In the genomic region with DNA sequence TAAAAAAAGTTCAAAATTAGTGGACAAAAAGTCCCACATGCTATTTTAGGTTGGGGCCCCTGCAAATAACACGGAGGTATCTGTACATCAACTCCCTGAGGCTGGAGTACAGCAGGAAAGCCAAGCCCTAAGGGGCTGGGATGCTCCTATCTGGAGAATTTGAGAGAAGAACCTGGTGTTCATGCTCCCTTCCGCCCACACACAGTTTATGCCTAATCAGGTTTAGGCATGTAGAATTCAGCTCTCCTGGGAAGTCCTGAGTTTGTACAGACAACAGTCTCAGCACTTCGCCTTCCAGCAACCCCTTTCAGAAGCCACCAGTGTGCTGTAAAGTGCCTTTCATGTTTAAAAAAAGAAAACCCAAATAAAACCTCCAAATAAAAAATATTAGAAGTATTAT, we compare ENCODE assay signal across 21 cellular contexts.
A peak's percentile ranks its signal among the peaks of the same experiment; 100 is the strongest.
DNase-seq lines count a peak whose midpoint lies in the region; TF ChIP-seq lines count a peak whose summit lies in the region.
"Had no signal": no experiment of that assay in that cellular context is flagged by ENCODE, and none has a peak within 500 bp of the region (broad histone marks: within the 10 kb centered on the region; RNA-seq: fewer than 3 reads in every experiment).

No MANE protein-coding gene starts in this region.

- H3K23ac ChIP-seq in neuronal stem cell (ENCODE audit: low read depth, low read length, poor library complexity) = no peak overlapping the region

- TF ChIP-seq CTCF in epithelial cell of esophagus (IDR thresholded peaks at IDR 0.05; ENCODE audit: insufficient read depth, low read depth, low read length, missing control alignments) = no peak

- no peak overlapping the region for H3K18ac ChIP-seq in neuronal stem cell (ENCODE audit: low read length)

- H2AFZ ChIP-seq in neuronal stem cell (ENCODE audit: low read length) = peak overlapping the region; percentile 53

- no peak overlapping the region for H2BK120ac ChIP-seq in neuronal stem cell (ENCODE audit: low read depth, low read length)

- H3K4me1 ChIP-seq in neuronal stem cell (ENCODE audit: control insufficient read depth in 2 of 2, insufficient read depth in 1 of 2, low read depth in 1 of 2, low read length in 2 of 2) = peaks cover 11 to 13% of the 10 kb centered on the region in 2 donors
- H3K4me1 ChIP-seq: A549 had no signal

- peak; percentile 28 for DNase-seq in HPDE6-E6E7 (ENCODE audit: extremely low spot score)
- peak; percentile 25 for DNase-seq in NCI-H69 (lab: John Stamatoyannopoulos, UW)
- peak; percentile 82 for DNase-seq in epithelial cell of esophagus (ENCODE audit: low read depth)
- no peak for DNase-seq in neuronal stem cell (ENCODE audit: low spot score)
- DNase-seq in activated CD8-positive, alpha-beta memory T cell treated with anti-CD3 and anti-CD28 coated beads, Interleukin-2, amount 50 U/mL, for 4 hours = no peak
- DNase-seq in activated T-cell treated with anti-CD3 and anti-CD28 coated beads, Interleukin-2, amount 50 U/mL, for 1 hour = no peak
- no peak for DNase-seq in H4 (ENCODE audit: low spot score)
- no peak for DNase-seq in activated T-cell treated with anti-CD3 and anti-CD28 coated beads, Interleukin-2, amount 50 U/mL, for 48 hours
- DNase-seq: C1 segment of cervical spinal cord; CD8-positive, alpha-beta memory T cell; DMS79; H7; HFFc6; IMR-90; NCI-H1417 treated with DMSO at 0.1 percent for 48 hours; NCI-H187 treated with DMSO at 0.1 percent for 48 hours; NCI-H510A; NCI-H774; SIG-M5 had no signal

- no peak overlapping the region for H2AK5ac ChIP-seq in neuronal stem cell (ENCODE audit: low read depth, low read length)

- no peak overlapping the region for H3K4me3 ChIP-seq in epithelial cell of esophagus (ENCODE audit: low read length)
- no peak overlapping the region for H3K4me3 ChIP-seq in neuronal stem cell (ENCODE audit: low read length in 2 of 2)
- H3K4me3 ChIP-seq: A549 had no signal

- H3K4ac ChIP-seq in neuronal stem cell (ENCODE audit: low read length) = no peak overlapping the region

- no peaks in the 10 kb centered on the region for H3K27me3 ChIP-seq in neuronal stem cell (ENCODE audit: control insufficient read depth in 3 of 3, insufficient read depth in 3 of 3, low read depth in 1 of 3, low read length in 3 of 3)

- no peaks in the 10 kb centered on the region for H3K79me1 ChIP-seq in neuronal stem cell (ENCODE audit: low read depth, low read length)

- WGBS in neuronal stem cell (ENCODE audit: extremely low coverage in 2 of 2, insufficient read length in 2 of 2, insufficient replicate concordance in 1 of 2), 2 donors = no CpG with 5 or more reads among the region's 3 CpGs

- no peak overlapping the region for H3K14ac ChIP-seq in neuronal stem cell (ENCODE audit: low read length)

- H3K27ac ChIP-seq in neuronal stem cell (replicated peaks; ENCODE audit: low read length) = no peak overlapping the region
- H3K27ac ChIP-seq: A549, HL-60 had no signal

- H3K9ac ChIP-seq in neuronal stem cell (ENCODE audit: low read depth, low read length, poor library complexity) = no peak overlapping the region

- H4K8ac ChIP-seq in neuronal stem cell (ENCODE audit: low read depth, low read length) = no peak overlapping the region

- no peak overlapping the region for H2BK12ac ChIP-seq in neuronal stem cell (ENCODE audit: low read length)

- no peaks in the 10 kb centered on the region for H3K36me3 ChIP-seq in neuronal stem cell (replicated peaks in 1 of 2; ENCODE audit: control insufficient read depth in 2 of 2, insufficient read depth in 2 of 2, low read length in 2 of 2)

- H3K9me3 ChIP-seq in neuronal stem cell (replicated peaks in 1 of 2; ENCODE audit: control insufficient read depth in 2 of 2, insufficient read depth in 1 of 2, low read depth in 1 of 2, low read length in 2 of 2) = no peaks in the 10 kb centered on the region
- H3K9me3 ChIP-seq: A549 had no signal

- no peak overlapping the region for H3K4me2 ChIP-seq in neuronal stem cell (ENCODE audit: insufficient read depth, low read length, poor library complexity, severe bottlenecking)
- H3K4me2 ChIP-seq: A549 had no signal

- H4K91ac ChIP-seq in neuronal stem cell (ENCODE audit: low read depth, low read length, poor library complexity) = no peak overlapping the region

- H2BK15ac ChIP-seq in neuronal stem cell (ENCODE audit: low read length) = no peak overlapping the region

- no peak overlapping the region for H2BK5ac ChIP-seq in neuronal stem cell (ENCODE audit: low read length)

Comparison
In these comparisons a context has a peak if more than half of its experiments do, and no peak if none do; other contexts are left out.
1. DNase-seq: peak in HPDE6-E6E7 (single experiment), NCI-H69 (single experiment) and epithelial cell of esophagus (single experiment); none in neuronal stem cell (single experiment), activated CD8-positive, alpha-beta memory T cell treated with anti-CD3 and anti-CD28 coated beads, Interleukin-2, amount 50 U/mL, for 4 hours (single experiment), activated T-cell treated with anti-CD3 and anti-CD28 coated beads, Interleukin-2, amount 50 U/mL, for 1 hour (single experiment), H4 (single experiment) and activated T-cell treated with anti-CD3 and anti-CD28 coated beads, Interleukin-2, amount 50 U/mL, for 48 hours (0 of 2).